ENCODE assay signal across 11 cellular contexts in genomic region chr10:117441812-117442443, GRCh38.
DNase-seq lines count a peak whose midpoint lies in the region; ATAC-seq and TF ChIP-seq lines count a peak whose summit lies in the region.
"Had no signal": no experiment of that assay in that cellular context is flagged by ENCODE, and none has a peak within 500 bp of the region (broad histone marks: within the 10 kb centered on the region; RNA-seq: fewer than 3 reads in every experiment).

No MANE protein-coding gene starts in this region.

- no peaks in the 10 kb centered on the region for H3K36me3 ChIP-seq in neural progenitor cell
- H3K36me3 ChIP-seq: adrenal gland had no signal

- DNase-seq in AG20443 (ENCODE audit: low spot score): peak; percentile 60
- peak; percentile 95 for DNase-seq in H4 (ENCODE audit: low spot score)
- DNase-seq in NOMO-1 (lab: John Stamatoyannopoulos, UW; ENCODE audit: unreplicated experiment in 2 of 2): peak; percentile 71 to 88
- DNase-seq in fibroblast of pulmonary artery (ENCODE audit: low read depth): peak; percentile 64
- DNase-seq in mucosa of gallbladder (ENCODE audit: low spot score): no peak
- no peak for DNase-seq in activated CD8-positive, alpha-beta memory T cell treated with anti-CD3 and anti-CD28 coated beads, Interleukin-2, amount 10 ng/mL, durations not matched to agents 7 days and 5 days
- DNase-seq in NCI-H146 (lab: John Stamatoyannopoulos, UW): no peak
- DNase-seq in neural progenitor cell (ENCODE audit: low spot score): no peak
- DNase-seq: DND-41, NCI-H1436 had no signal

- H3K4me3 Mint-ChIP-seq in activated CD8-positive, alpha-beta memory T cell treated with anti-CD3 and anti-CD28 coated beads, Interleukin-2, amount 10 ng/mL, durations not matched to agents 7 days and 5 days: no peak overlapping the region
- no peak overlapping the region for H3K4me3 Mint-ChIP-seq in neural progenitor cell

- H3K4me1 Mint-ChIP-seq in activated CD8-positive, alpha-beta memory T cell treated with anti-CD3 and anti-CD28 coated beads, Interleukin-2, amount 10 ng/mL, durations not matched to agents 7 days and 5 days: no peaks in the 10 kb centered on the region
- peaks cover 9% of the 10 kb centered on the region for H3K4me1 Mint-ChIP-seq in neural progenitor cell

- H3K9me3 ChIP-seq in neural progenitor cell (ENCODE audit: low read depth): no peaks in the 10 kb centered on the region
- H3K9me3 ChIP-seq: adrenal gland had no signal

- H3K27ac ChIP-seq in neural progenitor cell: no peak overlapping the region

- H4K20me1 ChIP-seq in neural progenitor cell (ENCODE audit: low read depth): no peaks in the 10 kb centered on the region

- no peak for ATAC-seq in activated CD8-positive, alpha-beta memory T cell treated with anti-CD3 and anti-CD28 coated beads, Interleukin-2, amount 10 ng/mL, durations not matched to agents 7 days and 5 days

- no peak overlapping the region for H3K4me2 ChIP-seq in neural progenitor cell

- H3K27ac Mint-ChIP-seq in activated CD8-positive, alpha-beta memory T cell treated with anti-CD3 and anti-CD28 coated beads, Interleukin-2, amount 10 ng/mL, durations not matched to agents 7 days and 5 days: no peak overlapping the region
- no peak overlapping the region for H3K27ac Mint-ChIP-seq in neural progenitor cell

- no peaks in the 10 kb centered on the region for H3K27me3 Mint-ChIP-seq in activated CD8-positive, alpha-beta memory T cell treated with anti-CD3 and anti-CD28 coated beads, Interleukin-2, amount 10 ng/mL, durations not matched to agents 7 days and 5 days
- peaks cover 8% of the 10 kb centered on the region for H3K27me3 Mint-ChIP-seq in neural progenitor cell (ENCODE audit: insufficient read depth, low read depth)

- H3K4me1 ChIP-seq in neural progenitor cell: no peaks in the 10 kb centered on the region

- CTCF ChIA-PET in activated CD8-positive, alpha-beta memory T cell treated with anti-CD3 and anti-CD28 coated beads, Interleukin-2, amount 10 ng/mL, durations not matched to agents 7 days and 5 days (lab: Charles Lee): interaction anchor here (1.4 to 1.7 kb wide), 3 partner anchors 10 to 225 kb away, joined by 3 to 5 read pairs (median 4); no protein-coding TSS in a partner anchor

- H3K36me3 Mint-ChIP-seq in activated CD8-positive, alpha-beta memory T cell treated with anti-CD3 and anti-CD28 coated beads, Interleukin-2, amount 10 ng/mL, durations not matched to agents 7 days and 5 days: peaks cover 4% of the 10 kb centered on the region
- no peaks in the 10 kb centered on the region for H3K36me3 Mint-ChIP-seq in neural progenitor cell

- H3F3A ChIP-seq in neural progenitor cell (ENCODE audit: low read depth): no peaks in the 10 kb centered on the region

- H2AFZ ChIP-seq in neural progenitor cell (replicated peaks): no peak overlapping the region

- no peaks in the 10 kb centered on the region for H3K27me3 ChIP-seq in neural progenitor cell
- H3K27me3 ChIP-seq: adrenal gland had no signal

- H3K79me2 ChIP-seq in neural progenitor cell (ENCODE audit: low read depth): no peaks in the 10 kb centered on the region

- peaks cover 10% of the 10 kb centered on the region for H3K9me3 Mint-ChIP-seq in activated CD8-positive, alpha-beta memory T cell treated with anti-CD3 and anti-CD28 coated beads, Interleukin-2, amount 10 ng/mL, durations not matched to agents 7 days and 5 days (ENCODE audit: low read depth)
- peaks cover 13% of the 10 kb centered on the region for H3K9me3 Mint-ChIP-seq in neural progenitor cell

- H3K9ac ChIP-seq in neural progenitor cell: no peak overlapping the region

- TF ChIP-seq CTCF in fibroblast of pulmonary artery (IDR thresholded peaks at IDR 0.05; ENCODE audit: low read length, missing control alignments) (no peak), neural progenitor cell (IDR thresholded peaks at IDR 0.05) (no peak)

- H3K4me3 ChIP-seq in fibroblast of pulmonary artery (replicated peaks; ENCODE audit: low read depth, low read length) (no peak overlapping the region), neural progenitor cell (no peak overlapping the region)
- H3K4me3 ChIP-seq: adrenal gland had no signal

Comparison
In these comparisons a context has a peak if more than half of its experiments do, and no peak if none do; other contexts are left out.
1. DNase-seq: peak in AG20443 (single experiment), H4 (single experiment), NOMO-1 (2 of 2) and fibroblast of pulmonary artery (single experiment); none in mucosa of gallbladder (single experiment), activated CD8-positive, alpha-beta memory T cell treated with anti-CD3 and anti-CD28 coated beads, Interleukin-2, amount 10 ng/mL, durations not matched to agents 7 days and 5 days (single experiment), NCI-H146 (single experiment) and neural progenitor cell (single experiment).